1 cellular context compared by ENCODE assay signal in the genomic region with DNA sequence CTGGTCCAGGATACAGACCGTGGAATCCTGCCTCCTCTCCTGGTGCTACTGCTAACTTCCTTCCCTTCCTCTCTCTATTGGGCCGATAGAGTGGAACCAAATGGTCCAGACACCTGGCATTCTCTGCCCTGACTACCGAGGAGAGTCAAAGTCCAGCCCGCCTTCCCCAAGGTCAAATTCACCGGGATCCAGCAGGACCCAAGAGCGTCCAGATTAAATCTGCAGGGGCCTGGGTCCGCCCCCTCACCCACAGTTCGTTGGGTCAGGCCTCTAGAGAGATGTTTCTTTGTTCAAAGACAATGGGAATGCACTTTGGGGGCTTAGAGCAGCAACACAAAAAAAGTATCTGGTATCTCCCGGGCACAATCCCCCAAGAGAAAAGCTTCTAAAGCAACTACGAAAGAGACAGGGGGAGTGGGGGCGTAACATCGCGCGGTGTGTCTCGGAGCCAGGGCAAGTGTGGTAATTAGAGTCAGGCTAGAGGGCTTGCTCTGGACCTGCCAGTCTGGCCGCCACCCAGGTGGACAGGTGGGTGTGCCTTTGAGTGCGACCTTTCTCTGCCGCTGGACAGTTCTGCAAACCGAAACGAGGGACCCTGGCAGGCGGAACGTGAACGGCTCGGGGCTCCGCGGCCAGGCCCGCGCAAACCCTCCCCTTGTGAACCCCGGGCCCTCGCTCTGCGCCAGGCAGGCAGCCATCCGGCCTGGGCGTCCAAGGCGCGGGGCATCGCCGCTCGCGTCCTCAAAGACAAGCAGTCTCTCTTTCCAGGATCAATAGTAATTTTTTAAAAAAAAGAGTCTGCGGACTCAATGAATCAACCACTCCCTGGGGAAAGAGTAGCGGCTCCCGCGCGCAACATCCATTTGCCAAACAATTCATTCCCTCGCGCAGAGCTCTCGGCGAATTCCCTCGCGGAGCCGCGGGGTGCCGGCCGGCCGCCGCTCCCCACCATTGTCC.
TF ChIP-seq lines count a peak whose summit lies in the region.

No MANE protein-coding gene starts in this region.

TF ChIP-seq in HepG2, 621 proteins besides CTCF, POLR2A, EP300 and RAD21 (continued from another document and continues in another):
- no peak for TF ChIP-seq FOXP1 (IDR thresholded peaks at IDR 0.05)
- TF ChIP-seq FOXP1 (CRISPR knock-in tag; IDR thresholded peaks at IDR 0.05), result no peak
- peak; percentile 64 for TF ChIP-seq SAP130 (CRISPR knock-in tag; IDR thresholded peaks at IDR 0.05; ENCODE audit: low read depth)
- TF ChIP-seq ZNF260 (CRISPR knock-in tag; IDR thresholded peaks at IDR 0.05; ENCODE audit: borderline replicate concordance, low read depth), result no peak
- TF ChIP-seq GLMP (CRISPR knock-in tag; IDR thresholded peaks at IDR 0.05; ENCODE audit: borderline replicate concordance), result no peak
- TF ChIP-seq CEBPB (IDR thresholded peaks at IDR 0.05; ENCODE audit: borderline replicate concordance, low read depth, low read length), result no peak
- TF ChIP-seq ZFX (CRISPR knock-in tag; IDR thresholded peaks at IDR 0.05; ENCODE audit: low read depth), result peak; percentile 63; the same call in 1 of the 2 replicates
- no peak for TF ChIP-seq ZNF549 (CRISPR knock-in tag; IDR thresholded peaks at IDR 0.05)
- TF ChIP-seq CENPT (CRISPR knock-in tag; IDR thresholded peaks at IDR 0.05; ENCODE audit: low read depth), result no peak
- TF ChIP-seq CHCHD3 (CRISPR knock-in tag; IDR thresholded peaks at IDR 0.05), result no peak
- peak; percentile 63; the same call in 1 of the 2 replicates for TF ChIP-seq SIN3A (IDR thresholded peaks at IDR 0.05; ENCODE audit: borderline replicate concordance, low read depth, low read length)
- TF ChIP-seq ZNF124 (CRISPR knock-in tag; IDR thresholded peaks at IDR 0.05), result no peak
- TF ChIP-seq GMEB2 (CRISPR knock-in tag; IDR thresholded peaks at IDR 0.05; ENCODE audit: low read depth), result no peak
- no peak for TF ChIP-seq ZNF589 (CRISPR knock-in tag; conservative IDR thresholded peaks at IDR 0.05)
- TF ChIP-seq ZNF891 (CRISPR knock-in tag; IDR thresholded peaks at IDR 0.05), result no peak
- no peak for TF ChIP-seq CCDC6 (CRISPR knock-in tag; IDR thresholded peaks at IDR 0.05)
- no peak for TF ChIP-seq ATAD3A (CRISPR knock-in tag; IDR thresholded peaks at IDR 0.05)
- no peak for TF ChIP-seq ZNF264 (CRISPR knock-in tag; IDR thresholded peaks at IDR 0.05)
- no peak for TF ChIP-seq BRD4 (CRISPR knock-in tag; IDR thresholded peaks at IDR 0.05)
- TF ChIP-seq, protein P1, sequence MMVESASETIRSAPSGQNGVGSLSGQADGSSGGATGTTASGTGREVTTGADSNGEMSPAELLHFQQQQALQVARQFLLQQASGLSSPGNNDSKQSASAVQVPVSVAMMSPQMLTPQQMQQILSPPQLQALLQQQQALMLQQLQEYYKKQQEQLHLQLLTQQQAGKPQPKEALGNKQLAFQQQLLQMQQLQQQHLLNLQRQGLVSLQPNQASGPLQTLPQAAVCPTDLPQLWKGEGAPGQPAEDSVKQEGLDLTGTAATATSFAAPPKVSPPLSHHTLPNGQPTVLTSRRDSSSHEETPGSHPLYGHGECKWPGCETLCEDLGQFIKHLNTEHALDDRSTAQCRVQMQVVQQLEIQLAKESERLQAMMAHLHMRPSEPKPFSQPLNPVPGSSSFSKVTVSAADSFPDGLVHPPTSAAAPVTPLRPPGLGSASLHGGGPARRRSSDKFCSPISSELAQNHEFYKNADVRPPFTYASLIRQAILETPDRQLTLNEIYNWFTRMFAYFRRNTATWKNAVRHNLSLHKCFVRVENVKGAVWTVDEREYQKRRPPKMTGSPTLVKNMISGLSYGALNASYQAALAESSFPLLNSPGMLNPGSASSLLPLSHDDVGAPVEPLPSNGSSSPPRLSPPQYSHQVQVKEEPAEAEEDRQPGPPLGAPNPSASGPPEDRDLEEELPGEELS (CRISPR knock-in tag; IDR thresholded peaks at IDR 0.05), result no peak
- TF ChIP-seq ZFP91 (CRISPR knock-in tag; IDR thresholded peaks at IDR 0.05; ENCODE audit: borderline replicate concordance), result peak; percentile 40; the same call in 1 of the 2 replicates
- peak; percentile 28; the same call in 1 of the 2 replicates for TF ChIP-seq HDAC1 (CRISPR knock-in tag; IDR thresholded peaks at IDR 0.05)
- TF ChIP-seq RCOR2 (CRISPR knock-in tag; IDR thresholded peaks at IDR 0.05), result no peak
- TF ChIP-seq CENPX (CRISPR knock-in tag; IDR thresholded peaks at IDR 0.05), result no peak
- no peak for TF ChIP-seq PRDM15 (CRISPR knock-in tag; IDR thresholded peaks at IDR 0.05)
- TF ChIP-seq, protein P2, sequence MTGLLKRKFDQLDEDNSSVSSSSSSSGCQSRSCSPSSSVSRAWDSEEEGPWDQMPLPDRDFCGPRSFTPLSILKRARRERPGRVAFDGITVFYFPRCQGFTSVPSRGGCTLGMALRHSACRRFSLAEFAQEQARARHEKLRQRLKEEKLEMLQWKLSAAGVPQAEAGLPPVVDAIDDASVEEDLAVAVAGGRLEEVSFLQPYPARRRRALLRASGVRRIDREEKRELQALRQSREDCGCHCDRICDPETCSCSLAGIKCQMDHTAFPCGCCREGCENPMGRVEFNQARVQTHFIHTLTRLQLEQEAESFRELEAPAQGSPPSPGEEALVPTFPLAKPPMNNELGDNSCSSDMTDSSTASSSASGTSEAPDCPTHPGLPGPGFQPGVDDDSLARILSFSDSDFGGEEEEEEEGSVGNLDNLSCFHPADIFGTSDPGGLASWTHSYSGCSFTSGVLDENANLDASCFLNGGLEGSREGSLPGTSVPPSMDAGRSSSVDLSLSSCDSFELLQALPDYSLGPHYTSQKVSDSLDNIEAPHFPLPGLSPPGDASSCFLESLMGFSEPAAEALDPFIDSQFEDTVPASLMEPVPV (CRISPR knock-in tag; IDR thresholded peaks at IDR 0.05), result no peak
- TF ChIP-seq ZNF7 (CRISPR knock-in tag; IDR thresholded peaks at IDR 0.05), result no peak
- no peak for TF ChIP-seq AKAP8 (CRISPR knock-in tag; IDR thresholded peaks at IDR 0.05)
- no peak for TF ChIP-seq ZNF644 (CRISPR knock-in tag; IDR thresholded peaks at IDR 0.05; ENCODE audit: low read depth)
- no peak for TF ChIP-seq ONECUT2 (CRISPR knock-in tag; IDR thresholded peaks at IDR 0.05)
- TF ChIP-seq ZNF550 (CRISPR knock-in tag; IDR thresholded peaks at IDR 0.05; ENCODE audit: borderline replicate concordance), result no peak
- no peak for TF ChIP-seq FOXM1 (CRISPR knock-in tag; IDR thresholded peaks at IDR 0.05)
- TF ChIP-seq PCBP1 (IDR thresholded peaks at IDR 0.05; ENCODE audit: borderline replicate concordance, low read depth, low read length), result 0 out of 2 replicates have a peak, but pooled peaks have one; percentile 10
- TF ChIP-seq ZMYM2 (CRISPR knock-in tag; IDR thresholded peaks at IDR 0.05), result no peak
- no peak for TF ChIP-seq RBAK (CRISPR knock-in tag; IDR thresholded peaks at IDR 0.05)
- no peak for TF ChIP-seq NCOA5 (CRISPR knock-in tag; IDR thresholded peaks at IDR 0.05)
- TF ChIP-seq MYNN (CRISPR knock-in tag; IDR thresholded peaks at IDR 0.05; ENCODE audit: low read depth), result no peak
- TF ChIP-seq ZNF18 (CRISPR knock-in tag; IDR thresholded peaks at IDR 0.05; ENCODE audit: insufficient replicate concordance), result no peak
- peak; percentile 23; the same call in 1 of the 2 replicates for TF ChIP-seq KDM2A (CRISPR knock-in tag; IDR thresholded peaks at IDR 0.05; ENCODE audit: borderline replicate concordance, low read depth)
- peak; percentile 62 for TF ChIP-seq AGO2 (optimal IDR thresholded peaks at IDR 0.05; ENCODE audit: low read depth, low read length)
- TF ChIP-seq, protein P3, sequence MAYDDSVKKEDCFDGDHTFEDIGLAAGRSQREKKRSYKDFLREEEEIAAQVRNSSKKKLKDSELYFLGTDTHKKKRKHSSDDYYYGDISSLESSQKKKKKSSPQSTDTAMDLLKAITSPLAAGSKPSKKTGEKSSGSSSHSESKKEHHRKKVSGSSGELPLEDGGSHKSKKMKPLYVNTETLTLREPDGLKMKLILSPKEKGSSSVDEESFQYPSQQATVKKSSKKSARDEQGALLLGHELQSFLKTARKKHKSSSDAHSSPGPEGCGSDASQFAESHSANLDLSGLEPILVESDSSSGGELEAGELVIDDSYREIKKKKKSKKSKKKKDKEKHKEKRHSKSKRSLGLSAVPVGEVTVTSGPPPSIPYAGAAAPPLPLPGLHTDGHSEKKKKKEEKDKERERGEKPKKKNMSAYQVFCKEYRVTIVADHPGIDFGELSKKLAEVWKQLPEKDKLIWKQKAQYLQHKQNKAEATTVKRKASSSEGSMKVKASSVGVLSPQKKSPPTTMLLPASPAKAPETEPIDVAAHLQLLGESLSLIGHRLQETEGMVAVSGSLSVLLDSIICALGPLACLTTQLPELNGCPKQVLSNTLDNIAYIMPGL (CRISPR knock-in tag; IDR thresholded peaks at IDR 0.05; ENCODE audit: borderline replicate concordance in 1 of 2, low read depth in 1 of 2), result 0 out of 4 replicates have a peak, but pooled peaks of 1 of the 2 experiments have one; percentile 58
- 0 out of 2 replicates have a peak, but pooled peaks have one; percentile 45 for TF ChIP-seq NCOR1 (IDR thresholded peaks at IDR 0.05; ENCODE audit: borderline replicate concordance, low read length)
- no peak for TF ChIP-seq ZNF180 (CRISPR knock-in tag; IDR thresholded peaks at IDR 0.05; ENCODE audit: borderline replicate concordance, low read depth)
